In genomic region chr17:17181666-17182600, GRCh38 we compare ENCODE assay signal across 13 cellular contexts. TPM values are rescaled to one million over a fixed set of nuclear protein-coding genes. Genes with fewer than 3 reads are reported as not detected.
DNase-seq lines count a peak whose midpoint lies in the region; ATAC-seq and TF ChIP-seq lines count a peak whose summit lies in the region.
"Had no signal": no experiment of that assay in that cellular context is flagged by ENCODE, and none has a peak within 500 bp of the region (broad histone marks: within the 10 kb centered on the region; RNA-seq: fewer than 3 reads in every experiment).

No MANE protein-coding gene starts in this region.

- peaks cover 16% of the 10 kb centered on the region for H3K36me3 Mint-ChIP-seq in type B pancreatic cell

- no peaks in the 10 kb centered on the region for H3K27me3 Mint-ChIP-seq in type B pancreatic cell

- peak overlapping the region; percentile 71 for H3K27ac ChIP-seq in left ventricle myocardium inferior (replicated peaks)
- no peak overlapping the region for H3K27ac ChIP-seq in right atrium auricular region
- H3K27ac ChIP-seq in VCaP, result peak overlapping the region; percentile 63
- H3K27ac ChIP-seq in aorta (ENCODE audit: low read depth in 1 of 2, low read length in 2 of 2), result no peak overlapping the region
- H3K27ac ChIP-seq: hepatocyte had no signal

- 30 to 40% methylated on average over 16 of the region's 16 CpGs for WGBS in aorta, 2 donors

- no peaks in the 10 kb centered on the region for H3K9me3 Mint-ChIP-seq in type B pancreatic cell

- no peaks in the 10 kb centered on the region for H3K9me3 ChIP-seq in left ventricle myocardium inferior (replicated peaks)
- no peaks in the 10 kb centered on the region for H3K9me3 ChIP-seq in right atrium auricular region
- no peaks in the 10 kb centered on the region for H3K9me3 ChIP-seq in aorta (ENCODE audit: control insufficient read depth, low read length)

- H3K4me3 ChIP-seq in left ventricle myocardium inferior (no peak overlapping the region), right atrium auricular region (no peak overlapping the region), aorta (ENCODE audit: low read length in 2 of 2) (no peak overlapping the region)
- H3K4me3 ChIP-seq: hepatocyte had no signal

- peaks cover 16% of the 10 kb centered on the region for H3K4me1 Mint-ChIP-seq in type B pancreatic cell (ENCODE audit: unreplicated experiment)

- H3K27me3 ChIP-seq in left ventricle myocardium inferior (ENCODE audit: low read depth), result no peaks in the 10 kb centered on the region
- no peaks in the 10 kb centered on the region for H3K27me3 ChIP-seq in right atrium auricular region
- H3K27me3 ChIP-seq in aorta (ENCODE audit: control insufficient read depth in 1 of 2, insufficient read depth in 2 of 2, low read length in 1 of 2), result no peaks in the 10 kb centered on the region
- H3K27me3 ChIP-seq: hepatocyte had no signal

- no peak for ATAC-seq in aorta (ENCODE audit: low FRiP score)
- no peak for ATAC-seq in GM18520 (IDR thresholded peaks at IDR 0.05; ENCODE audit: unreplicated experiment)
- ATAC-seq: HCT116 had no signal

- TF ChIP-seq CTCF in left ventricle myocardium inferior (IDR thresholded peaks at IDR 0.05; ENCODE audit: borderline replicate concordance), result no peak
- TF ChIP-seq CTCF in right atrium auricular region (IDR thresholded peaks at IDR 0.05), result no peak
- TF ChIP-seq CTCF in VCaP (conservative IDR thresholded peaks at IDR 0.05), result no peak
- no peak for TF ChIP-seq CTCF in type B pancreatic cell (conservative IDR thresholded peaks at IDR 0.05)

- H3K4me3 Mint-ChIP-seq in type B pancreatic cell, result no peak overlapping the region

- peaks cover 69% of the 10 kb centered on the region for H3K36me3 ChIP-seq in left ventricle myocardium inferior
- H3K36me3 ChIP-seq in right atrium auricular region, result peaks cover 60% of the 10 kb centered on the region
- H3K36me3 ChIP-seq in aorta (ENCODE audit: control insufficient read depth in 1 of 2, insufficient read depth in 2 of 2, low read length in 1 of 2), result peaks cover 0 to 4% of the 10 kb centered on the region in 2 donors

- DNase-seq in left ventricle myocardium inferior, result no peak
- DNase-seq in right atrium auricular region (ENCODE audit: low spot score), result no peak
- peak; percentile 77 for DNase-seq in central memory CD4-positive, alpha-beta T cell
- DNase-seq in type B pancreatic cell (ENCODE audit: extremely low spot score, unreplicated experiment), result no peak
- DNase-seq in DMS79 treated with DMSO at 0.1 percent for 48 hours (lab: John Stamatoyannopoulos, UW), result no peak
- DNase-seq in aorta, result no peak
- DNase-seq: amygdala, mesenchymal stem cell, retina had no signal

- H3K27ac Mint-ChIP-seq in type B pancreatic cell, result peak overlapping the region; percentile 48

- intact Hi-C loops in left ventricle myocardium inferior (cut with micrococcal nuclease) (no loop called here), aorta (cut with DNase I) (no loop called here)

- H3K4me1 ChIP-seq in left ventricle myocardium inferior (peaks cover 79% of the 10 kb centered on the region), right atrium auricular region (peaks cover 0 to 48% of the 10 kb centered on the region in 2 donors), aorta (ENCODE audit: control insufficient read depth in 1 of 2, insufficient read depth in 2 of 2, low read length in 2 of 2) (no peaks in the 10 kb centered on the region)

RNA-seq across cellular contexts. Expression of gene PLD6, which starts 24.2 kb away (rescaled TPM):
- total RNA-seq in left ventricle myocardium inferior (7.3 TPM), right atrium auricular region (1 to 10 TPM; 3.1 to 6.8 TPM), type B pancreatic cell (ENCODE audit: low replicate concordance) (0.43 and 1.5 TPM in 2 replicates), aorta (1 to 10 TPM; 1.3 to 1.8 TPM)
- polyA plus RNA-seq in aorta, result 1 to 10 TPM in 1 of 2 donors, under 1 TPM in 1; 0.13 to 2.1 TPM

RNA-seq across cellular contexts. Expression of gene FLCN, which starts 55.0 kb away (rescaled TPM):
- total RNA-seq in left ventricle myocardium inferior (46.6 TPM), right atrium auricular region (10 to 100 TPM; 22.7 to 23.7 TPM), type B pancreatic cell (ENCODE audit: low replicate concordance) (55.8 and 60.9 TPM in 2 replicates), aorta (10 to 100 TPM; 53.4 to 81.8 TPM)
- 10 to 100 TPM; 12.5 to 85.0 TPM for polyA plus RNA-seq in aorta

Comparison
In these comparisons a context has a peak if more than half of its experiments do, and no peak if none do; other contexts are left out.
1. H3K27ac ChIP-seq: peak in left ventricle myocardium inferior (single experiment) and VCaP (single experiment); none in right atrium auricular region (0 of 2) and aorta (0 of 2).